In the genomic region with DNA sequence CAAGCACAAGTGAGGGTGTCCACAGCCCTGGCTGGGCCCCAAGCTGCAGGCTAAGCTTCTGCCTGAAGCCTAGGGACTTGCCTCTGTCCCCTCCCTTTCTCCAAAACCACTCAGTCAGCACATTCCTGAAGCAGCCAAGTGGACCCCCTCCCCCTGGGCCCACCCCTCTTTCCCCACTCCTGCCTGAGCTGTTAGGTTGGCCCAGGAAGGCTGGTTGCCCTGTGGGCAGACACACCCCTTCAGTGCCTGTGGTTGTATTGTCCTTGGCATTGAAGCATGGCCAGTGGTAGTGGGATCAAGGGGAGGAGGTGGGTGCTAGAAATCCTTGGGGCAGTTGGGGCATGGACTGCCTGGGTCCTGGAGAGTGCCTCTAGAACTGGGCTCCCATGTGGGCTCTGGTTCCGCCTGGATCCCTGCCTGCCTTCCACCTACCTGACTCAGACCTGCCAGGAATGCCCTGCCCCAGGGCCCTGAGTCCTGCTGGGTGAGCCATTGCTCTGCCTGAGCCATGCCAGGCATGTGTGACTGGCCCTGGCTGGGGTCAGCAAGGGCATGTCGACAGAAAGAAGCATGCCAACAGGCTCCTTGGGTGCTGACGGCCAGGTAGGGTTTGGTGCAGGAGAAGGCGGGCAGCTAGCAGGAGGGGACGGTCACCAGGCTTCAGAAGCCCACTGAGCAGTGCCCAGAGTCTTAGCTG, we compare ENCODE assay signal across 8 cellular contexts. TPM values are rescaled to one million over a fixed set of nuclear protein-coding genes. Genes with fewer than 3 reads are reported as not detected.
A peak's percentile ranks its signal among the peaks of the same experiment; 100 is the strongest.
DNase-seq lines count a peak whose midpoint lies in the region; ATAC-seq and TF ChIP-seq lines count a peak whose summit lies in the region.

No MANE protein-coding gene starts in this region.

- H3K4me2 ChIP-seq in Loucy (ENCODE audit: low read depth, low read length, poor library complexity, severe bottlenecking), result peak overlapping the region; percentile 86

- CTCF ChIA-PET in naive thymus-derived CD4-positive, alpha-beta T cell (lab: Charles Lee), result interaction anchor here (14.7 kb wide), 1 partner anchor 21 kb away, joined by 331 read pairs; the partner anchor contains the start of genes NEK8, RPL23A and TLCD1

- no peaks in the 10 kb centered on the region for H3K9me3 ChIP-seq in Loucy (ENCODE audit: insufficient read depth, low read depth, low read length)
- H3K9me3 ChIP-seq in colonic mucosa, result no peaks in the 10 kb centered on the region
- H3K9me3 ChIP-seq in naive thymus-derived CD4-positive, alpha-beta T cell (ENCODE audit: control insufficient read depth in 2 of 3, low read length in 3 of 3), result no peaks in the 10 kb centered on the region

- H4K20me1 ChIP-seq in Loucy (ENCODE audit: insufficient read depth, low read length, poor library complexity, severe bottlenecking), result peaks cover 40% of the 10 kb centered on the region

- no peaks in the 10 kb centered on the region for H3K9me2 ChIP-seq in Loucy (replicated peaks; ENCODE audit: low read depth, low read length)

- intact Hi-C loops in colonic mucosa (cut with DNase I), result no loop called here
- intact Hi-C loops in naive thymus-derived CD4-positive, alpha-beta T cell (cut with micrococcal nuclease), result loop anchor here in 1 of 2 donors (2.0 kb wide), 1 partner anchor 181 kb away; no protein-coding TSS in a partner anchor

- TF ChIP-seq CTCF in C4-2B (conservative IDR thresholded peaks at IDR 0.05), result no peak
- no peak for TF ChIP-seq CTCF in Loucy (conservative IDR thresholded peaks at IDR 0.05; ENCODE audit: low read length)
- no peak for TF ChIP-seq CTCF in colonic mucosa (IDR thresholded peaks at IDR 0.05)

- H3K4me1 Mint-ChIP-seq in naive thymus-derived CD4-positive, alpha-beta T cell, result peaks cover 0 to 43% (median 19%) of the 10 kb centered on the region in 7 donors

- H3F3A ChIP-seq in Loucy (ENCODE audit: low read depth), result no peaks in the 10 kb centered on the region

- no peak for ATAC-seq in naive thymus-derived CD4-positive, alpha-beta T cell
- ATAC-seq in HG03039 (IDR thresholded peaks at IDR 0.05; ENCODE audit: unreplicated experiment) (no peak), GM21529 (IDR thresholded peaks at IDR 0.05; ENCODE audit: unreplicated experiment) (no peak)

- H2AFZ ChIP-seq in Loucy (ENCODE audit: low read length), result no peak overlapping the region

- peak overlapping the region; percentile 36 to 94 (median 78) for H3K27ac Mint-ChIP-seq in naive thymus-derived CD4-positive, alpha-beta T cell

- H3K27me3 ChIP-seq in Loucy (ENCODE audit: insufficient read depth, low read length, poor library complexity, severe bottlenecking) (no peaks in the 10 kb centered on the region), colonic mucosa (no peaks in the 10 kb centered on the region)
- no peaks in the 10 kb centered on the region for H3K27me3 ChIP-seq in naive thymus-derived CD4-positive, alpha-beta T cell (ENCODE audit: control insufficient read depth in 2 of 2, insufficient read depth in 2 of 2, low read length in 2 of 2)

- DNase-seq in colonic mucosa, result no peak
- DNase-seq in naive thymus-derived CD4-positive, alpha-beta T cell, result no peak
- no peak for DNase-seq in DMS153 treated with DMSO at 0.1 percent for 48 hours (lab: John Stamatoyannopoulos, UW; ENCODE audit: unreplicated experiment)
- DNase-seq in NCI-H1417 treated with DMSO at 0.1 percent for 48 hours (lab: John Stamatoyannopoulos, UW), result no peak

- peaks cover 25% of the 10 kb centered on the region; the same call in 1 of the 2 replicates for H3K36me3 ChIP-seq in Loucy (ENCODE audit: insufficient read depth, low read length)
- H3K36me3 ChIP-seq in colonic mucosa, result peaks cover 11% of the 10 kb centered on the region
- H3K36me3 ChIP-seq in naive thymus-derived CD4-positive, alpha-beta T cell (ENCODE audit: control insufficient read depth in 2 of 3, insufficient read depth in 3 of 3, low read length in 3 of 3), result peaks cover 0 to 24% (median 0%) of the 10 kb centered on the region in 3 experiments

- H3K9me3 Mint-ChIP-seq in naive thymus-derived CD4-positive, alpha-beta T cell, result no peaks in the 10 kb centered on the region

- H3K9ac ChIP-seq in Loucy (ENCODE audit: low read depth, low read length, poor library complexity, severe bottlenecking) (peak overlapping the region; percentile 82), colonic mucosa (ENCODE audit: low read depth in 2 of 2, low read length in 2 of 2) (peak overlapping the region; percentile 81 to 85)

- peaks cover 0 to 7% (median 0%) of the 10 kb centered on the region in 5 donors for H3K36me3 Mint-ChIP-seq in naive thymus-derived CD4-positive, alpha-beta T cell

- POLR2A ChIA-PET in naive thymus-derived CD4-positive, alpha-beta T cell (lab: Charles Lee), result interaction anchor here (0.6 to 16.9 kb wide), 6 partner anchors 18 to 204 kb away, joined by 3 to 269 read pairs (median 8); partner anchors contain the start of genes NEK8, PROCA1, RPL23A and TLCD1

- H3K4me1 ChIP-seq in Loucy (ENCODE audit: insufficient read depth, low read length, poor library complexity, severe bottlenecking), result peaks cover 33% of the 10 kb centered on the region
- H3K4me1 ChIP-seq in colonic mucosa, result peaks cover 29% of the 10 kb centered on the region
- H3K4me1 ChIP-seq in naive thymus-derived CD4-positive, alpha-beta T cell (ENCODE audit: control insufficient read depth in 2 of 2, insufficient read depth in 2 of 2, low read length in 2 of 2), result peaks cover 11 to 28% of the 10 kb centered on the region in 2 donors

- H3K27ac ChIP-seq in C4-2B (peak overlapping the region; percentile 96), colonic mucosa (peak overlapping the region; percentile 95)
- peak overlapping the region; percentile 83 for H3K27ac ChIP-seq in naive thymus-derived CD4-positive, alpha-beta T cell (ENCODE audit: low read depth, low read length)

- peak overlapping the region in 9 of 10 donors; percentile 57 to 94 (median 87) for H3K4me3 Mint-ChIP-seq in naive thymus-derived CD4-positive, alpha-beta T cell

- H3K4me3 ChIP-seq in Loucy (ENCODE audit: low read length, poor library complexity, severe bottlenecking), result peak overlapping the region; percentile 93
- peak overlapping the region; percentile 77 for H3K4me3 ChIP-seq in colonic mucosa
- H3K4me3 ChIP-seq in naive thymus-derived CD4-positive, alpha-beta T cell (ENCODE audit: low read length), result no peak overlapping the region

- peaks cover 44% of the 10 kb centered on the region for H3K79me2 ChIP-seq in Loucy (ENCODE audit: insufficient read depth, low read length)

- no peaks in the 10 kb centered on the region for H3K27me3 Mint-ChIP-seq in naive thymus-derived CD4-positive, alpha-beta T cell

RNA-seq across cellular contexts. Expression of gene TRAF4, which starts 2.1 kb away (rescaled TPM):
- total RNA-seq in colonic mucosa, result 100 to 1,000 TPM in 1 of 2 donors, 10 to 100 TPM in 1; 92.1 to 128 TPM
- total RNA-seq in naive thymus-derived CD4-positive, alpha-beta T cell, result 100 to 1,000 TPM in 2 of 5 experiments, 10 to 100 TPM in 3; 22.3 to 228 (median 81.6) TPM
- 1 to 10 TPM; 1.3 to 2.3 TPM for polyA plus RNA-seq in naive thymus-derived CD4-positive, alpha-beta T cell

RNA-seq across cellular contexts. Expression of gene NEK8, which starts 17.3 kb away (rescaled TPM):
- 1 to 10 TPM; 3.0 to 6.7 TPM for total RNA-seq in colonic mucosa
- 10 to 100 TPM in 3 of 5 experiments, 1 to 10 TPM in 2; 7.5 to 12.8 (median 11.3) TPM for total RNA-seq in naive thymus-derived CD4-positive, alpha-beta T cell
- polyA plus RNA-seq in naive thymus-derived CD4-positive, alpha-beta T cell, result 1 to 10 TPM; 3.3 to 4.5 TPM

RNA-seq across cellular contexts. Expression of gene TLCD1, which starts 19.9 kb away (rescaled TPM):
- total RNA-seq in colonic mucosa, result 10 to 100 TPM in 1 of 2 donors, 1 to 10 TPM in 1; 5.7 to 20.4 TPM
- total RNA-seq in naive thymus-derived CD4-positive, alpha-beta T cell, result 1 to 10 TPM in 1 of 5 experiments, under 1 TPM in 2, not detected in 2; 0.69 to 3.0 (median 0.79) TPM
- polyA plus RNA-seq in naive thymus-derived CD4-positive, alpha-beta T cell, result not detected

RNA-seq across cellular contexts. Expression of gene RPL23A, which starts 26.1 kb away (rescaled TPM):
- total RNA-seq in colonic mucosa, result 1,000 to 10,000 TPM; 1,201 to 1,388 TPM
- total RNA-seq in naive thymus-derived CD4-positive, alpha-beta T cell, result 1,000 to 10,000 TPM; 1,887 to 3,452 (median 3,095) TPM
- 1,000 to 10,000 TPM; 5,029 to 6,337 TPM for polyA plus RNA-seq in naive thymus-derived CD4-positive, alpha-beta T cell

RNA-seq across cellular contexts. Expression of gene RAB34, which starts 28.3 kb away (rescaled TPM):
- total RNA-seq in colonic mucosa, result 10 to 100 TPM in 1 of 2 donors, 1 to 10 TPM in 1; 6.2 to 14.0 TPM
- 10 to 100 TPM; 11.0 to 50.2 (median 16.4) TPM for total RNA-seq in naive thymus-derived CD4-positive, alpha-beta T cell
- polyA plus RNA-seq in naive thymus-derived CD4-positive, alpha-beta T cell, result 10 to 100 TPM; 12.2 to 19.2 TPM
